8 cellular contexts compared by ENCODE assay signal in the genomic region with DNA sequence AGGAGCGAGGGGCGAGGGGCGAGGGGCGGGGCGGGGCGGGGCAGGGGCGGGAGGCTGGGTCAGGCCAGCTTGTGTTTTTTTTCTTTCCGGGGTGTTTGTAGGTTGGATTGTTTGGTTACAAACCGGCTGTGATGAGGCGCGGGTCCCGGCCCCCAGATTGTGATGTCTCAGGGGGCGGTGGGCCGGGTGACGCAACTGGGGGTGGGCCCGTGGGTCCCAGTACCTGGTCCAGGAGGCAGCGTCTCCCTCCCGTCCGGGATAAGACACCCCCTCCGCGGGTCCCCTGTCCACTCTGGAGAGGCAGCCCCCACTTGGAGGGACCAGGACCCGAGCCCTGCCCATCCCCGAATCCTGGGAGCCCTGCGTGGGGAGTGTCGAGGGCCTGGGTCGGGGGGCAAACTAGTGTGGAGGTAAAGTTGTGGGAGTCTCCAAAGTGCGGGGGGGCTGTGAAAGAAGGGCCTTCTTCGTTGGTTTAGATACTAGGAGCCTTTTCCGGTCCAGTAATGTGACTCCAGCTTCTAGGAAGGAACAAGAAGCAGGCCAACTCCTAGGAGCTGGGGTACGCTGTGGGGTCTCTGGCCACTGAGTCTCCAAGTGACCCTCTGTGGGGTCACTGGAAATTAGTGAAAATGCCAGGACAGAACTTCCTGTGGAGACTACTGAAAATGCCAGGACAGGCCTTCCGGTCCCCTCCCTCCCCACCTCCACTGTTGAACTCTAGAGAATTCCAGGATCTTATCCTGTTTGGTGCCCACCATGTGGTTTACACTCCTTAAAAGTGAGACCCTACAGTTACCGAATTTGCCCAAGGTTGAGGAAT. TPM values are rescaled to one million over a fixed set of nuclear protein-coding genes. Genes with fewer than 3 reads are reported as not detected.
DNase-seq lines count a peak whose midpoint lies in the region; ATAC-seq and TF ChIP-seq lines count a peak whose summit lies in the region.

No MANE protein-coding gene starts in this region.

- TF ChIP-seq CTCF in A673 (conservative IDR thresholded peaks at IDR 0.05; ENCODE audit: low read depth, low read length): no peak
- TF ChIP-seq CTCF in upper lobe of left lung (IDR thresholded peaks at IDR 0.05): no peak

- H3K4me1 ChIP-seq in A673 (ENCODE audit: insufficient read depth, low read length, poor library complexity, severe bottlenecking) (peaks cover 9% of the 10 kb centered on the region), adipocyte (ENCODE audit: control insufficient read depth, insufficient read depth, low read length) (peaks cover 18% of the 10 kb centered on the region), upper lobe of left lung (peaks cover 9 to 20% (median 16%) of the 10 kb centered on the region in 4 donors)

- POLR2A ChIA-PET in A673 (lab: Charles Lee; ENCODE audit: low non-redundant PET): interaction anchor here (0.5 to 0.7 kb wide), 2 partner anchors 16 to 137 kb away, joined by 4 read pairs; no protein-coding TSS in a partner anchor

- H3K9ac ChIP-seq in adipocyte (ENCODE audit: low read length): peak overlapping the region; percentile 61

- H3K9me3 ChIP-seq in A673 (ENCODE audit: low read depth, low read length, poor library complexity, severe bottlenecking): no peaks in the 10 kb centered on the region
- no peaks in the 10 kb centered on the region for H3K9me3 ChIP-seq in adipocyte (ENCODE audit: control insufficient read depth, low read length)
- H3K9me3 ChIP-seq in upper lobe of left lung: no peaks in the 10 kb centered on the region

- no peak for TF ChIP-seq POLR2A in upper lobe of left lung (IDR thresholded peaks at IDR 0.05)

- CTCF ChIA-PET in A673 (lab: Charles Lee): no interaction called here

- intact Hi-C loops in A673 (cut with micrococcal nuclease; ENCODE audit: unreplicated experiment): no loop called here

- H3K27ac ChIP-seq in A673 (ENCODE audit: low read depth, low read length, poor library complexity, severe bottlenecking) (no peak overlapping the region), upper lobe of left lung (peak overlapping the region; percentile 15 to 81 (median 54))

- DNase-seq in A673 (ENCODE audit: low spot score): peak; percentile 44
- DNase-seq in adipocyte (ENCODE audit: low read depth): no peak
- DNase-seq in left kidney (ENCODE audit: low read depth, low spot score): peak; percentile 78
- peak in 1 of 2 donors; percentile 83 for DNase-seq in upper lobe of left lung
- no peak for DNase-seq in NCI-H187 treated with DMSO at 0.1 percent for 48 hours (lab: John Stamatoyannopoulos, UW)
- no peak for DNase-seq in DMS79 treated with DMSO at 0.1 percent for 48 hours (lab: John Stamatoyannopoulos, UW)

- H3K4me3 ChIP-seq in A673 (ENCODE audit: low read depth, low read length, poor library complexity, severe bottlenecking) (peak overlapping the region; percentile 48), adipocyte (ENCODE audit: low read length) (peak overlapping the region; percentile 58), upper lobe of left lung (peak overlapping the region in 3 of 4 donors; percentile 52 to 84 (median 67))

- H3K27me3 ChIP-seq in A673 (replicated peaks; ENCODE audit: insufficient read depth, low read depth, low read length, poor library complexity): no peaks in the 10 kb centered on the region
- H3K27me3 ChIP-seq in adipocyte (replicated peaks; ENCODE audit: control insufficient read depth, insufficient read depth, low read length): peaks cover 9% of the 10 kb centered on the region
- no peaks in the 10 kb centered on the region for H3K27me3 ChIP-seq in upper lobe of left lung

- ATAC-seq in GM21723 (IDR thresholded peaks at IDR 0.05; ENCODE audit: unreplicated experiment): peak; percentile 6
- ATAC-seq in upper lobe of left lung (ENCODE audit: low FRiP score in 2 of 2): no peak
- ATAC-seq in HG03342 (IDR thresholded peaks at IDR 0.05; ENCODE audit: unreplicated experiment): no peak

- no TSS peak for BruUV-seq in A673 (replicated peaks; lab: Mats Ljungman, UMichigan)

- H3K36me3 ChIP-seq in A673 (ENCODE audit: insufficient read depth, low read length, poor library complexity, severe bottlenecking): no peaks in the 10 kb centered on the region
- no peaks in the 10 kb centered on the region for H3K36me3 ChIP-seq in adipocyte (ENCODE audit: control insufficient read depth, insufficient read depth, low read length, severe bottlenecking)
- no peaks in the 10 kb centered on the region for H3K36me3 ChIP-seq in upper lobe of left lung

- 49 to 52% methylated on average over 11 to 18 of the region's 32 CpGs for WGBS in upper lobe of left lung, 2 donors

- no peak for TF ChIP-seq EP300 in upper lobe of left lung (IDR thresholded peaks at IDR 0.05)

RNA-seq across cellular contexts. Expression of a gene that starts 0.6 kb away (rescaled TPM):
- total RNA-seq in A673 (2021): 8.6 and 12.2 TPM in 2 replicates
- 10 to 100 TPM in 5 of 6 donors, 1 to 10 TPM in 1; 9.7 to 35.5 (median 18.8) TPM for total RNA-seq in upper lobe of left lung

Comparison
In these comparisons a context has a peak if more than half of its experiments do, and no peak if none do; other contexts are left out.
1. DNase-seq: peak in A673 (single experiment) and left kidney (single experiment); none in adipocyte (single experiment), NCI-H187 treated with DMSO at 0.1 percent for 48 hours (single experiment) and DMS79 treated with DMSO at 0.1 percent for 48 hours (single experiment).
2. Peak in every context shown above with its lines, with median percentiles within 50 percentile points of each other: H3K4me3 ChIP-seq.